ENCODE assay signal across 11 cellular contexts in genomic region chr13:50071399-50071798, GRCh38. TPM values are rescaled to one million over a fixed set of nuclear protein-coding genes. Genes with fewer than 3 reads are reported as not detected.
A peak's percentile ranks its signal among the peaks of the same experiment; 100 is the strongest.
DNase-seq lines count a peak whose midpoint lies in the region; TF ChIP-seq lines count a peak whose summit lies in the region.
"Had no signal": no experiment of that assay in that cellular context is flagged by ENCODE, and none has a peak within 500 bp of the region (broad histone marks: within the 10 kb centered on the region; RNA-seq: fewer than 3 reads in every experiment).

No MANE protein-coding gene starts in this region.

- TF ChIP-seq RAD21 in neural cell (conservative IDR thresholded peaks at IDR 0.05): no peak

- TF ChIP-seq EP300 in neural cell (conservative IDR thresholded peaks at IDR 0.05; ENCODE audit: poor library complexity, severe bottlenecking): no peak

- DNase-seq in LHCN-M2 (ENCODE audit: low read depth) (peak; percentile 50), midbrain (lab: John Stamatoyannopoulos, UW) (no peak), NCI-H510A treated with DMSO at 0.1 percent for 48 hours (lab: John Stamatoyannopoulos, UW) (no peak), iPS-NIHi7 (ENCODE audit: extremely low spot score) (no peak)
- DNase-seq in stimulated activated naive CD4-positive, alpha-beta T cell (lab: John Stamatoyannopoulos, UW): no peak
- DNase-seq: activated effector memory CD4-positive, alpha-beta T cell treated with Interleukin-2 at 50 U/mL for 16 hours; NCI-H446 treated with DMSO at 0.1 percent for 48 hours; SHP77 treated with DMSO at 0.1 percent for 48 hours had no signal

- H3K9ac ChIP-seq in BLaER1 treated with 17β-estradiol and CSF1 and Interleukin-3, amounts not matched to agents 10 nM and 100 nM: peak overlapping the region in 1 of 11 experiments; percentile 52; a peak in 1 of 22 replicates
- H3K9ac ChIP-seq in endocrine pancreas (ENCODE audit: control insufficient read depth, insufficient read depth, low read length) (no peak overlapping the region), neural cell (ENCODE audit: low read length) (no peak overlapping the region)

- H4K20me1 ChIP-seq in BLaER1 treated with 17β-estradiol and CSF1 and Interleukin-3, amounts not matched to agents 10 nM and 100 nM: peaks cover 10 to 91% (median 32%) of the 10 kb centered on the region in 11 experiments; a peak in 18 of 22 replicates
- H4K20me1 ChIP-seq in neural cell (ENCODE audit: insufficient read depth): no peaks in the 10 kb centered on the region

- H3K27ac ChIP-seq in BLaER1 treated with 17β-estradiol and CSF1 and Interleukin-3, amounts not matched to agents 10 nM and 100 nM: peak overlapping the region in 6 of 11 experiments; percentile 4 to 47 (median 20); a peak in 6 of 22 replicates
- H3K27ac ChIP-seq in neural cell (ENCODE audit: low read length): no peak overlapping the region

- H3K36me3 ChIP-seq in BLaER1 treated with 17β-estradiol and CSF1 and Interleukin-3, amounts not matched to agents 10 nM and 100 nM: peaks cover 25 to 78% (median 52%) of the 10 kb centered on the region in 11 experiments
- H3K36me3 ChIP-seq in endocrine pancreas (ENCODE audit: control insufficient read depth, insufficient read depth, low read length) (no peaks in the 10 kb centered on the region), neural cell (ENCODE audit: insufficient read depth, low read length) (no peaks in the 10 kb centered on the region)

- H2AFZ ChIP-seq in neural cell (ENCODE audit: low read depth, low read length): peak overlapping the region; percentile 16

- H3F3A ChIP-seq in neural cell (ENCODE audit: insufficient read depth, low read length, poor library complexity, severe bottlenecking): no peaks in the 10 kb centered on the region

- peaks cover 6 to 73% (median 47%) of the 10 kb centered on the region in 10 experiments for H3K4me1 ChIP-seq in BLaER1 treated with 17β-estradiol and CSF1 and Interleukin-3, amounts not matched to agents 10 nM and 100 nM
- H3K4me1 ChIP-seq in endocrine pancreas (ENCODE audit: control insufficient read depth, insufficient read depth, low read length): peaks cover 28% of the 10 kb centered on the region

- H3K27me3 ChIP-seq in BLaER1 treated with 17β-estradiol and CSF1 and Interleukin-3, amounts not matched to agents 10 nM and 100 nM: no peaks in the 10 kb centered on the region
- H3K27me3 ChIP-seq in endocrine pancreas (ENCODE audit: control insufficient read depth, insufficient read depth, low read length) (no peaks in the 10 kb centered on the region), neural cell (ENCODE audit: insufficient read depth, low read depth, low read length) (no peaks in the 10 kb centered on the region)

- H3K9me2 ChIP-seq in neural cell (ENCODE audit: insufficient read depth, low read length): no peaks in the 10 kb centered on the region

- TF ChIP-seq CTCF in neural cell (IDR thresholded peaks at IDR 0.05; ENCODE audit: poor library complexity, severe bottlenecking): no peak

- no peak overlapping the region for H3K4me3 ChIP-seq in BLaER1 treated with 17β-estradiol and CSF1 and Interleukin-3, amounts not matched to agents 10 nM and 100 nM
- H3K4me3 ChIP-seq in endocrine pancreas (ENCODE audit: control insufficient read depth, insufficient read depth, low read length) (peak overlapping the region; percentile 52), neural cell (ENCODE audit: low read length) (no peak overlapping the region)

- peaks cover 73% of the 10 kb centered on the region for H3K79me2 ChIP-seq in neural cell (replicated peaks; ENCODE audit: insufficient read depth, low read length)

- H3K9me3 ChIP-seq in BLaER1 treated with 17β-estradiol and CSF1 and Interleukin-3, amounts not matched to agents 10 nM and 100 nM (replicated peaks in 1 of 11): no peaks in the 10 kb centered on the region
- H3K9me3 ChIP-seq in endocrine pancreas (ENCODE audit: control insufficient read depth, low read length): no peaks in the 10 kb centered on the region
- no peaks in the 10 kb centered on the region for H3K9me3 ChIP-seq in neural cell (ENCODE audit: low read length)

- peak overlapping the region in 9 of 11 experiments; percentile 1 to 71 (median 30); a peak in 13 of 22 replicates for H3K4me2 ChIP-seq in BLaER1 treated with 17β-estradiol and CSF1 and Interleukin-3, amounts not matched to agents 10 nM and 100 nM
- no peak overlapping the region for H3K4me2 ChIP-seq in neural cell (ENCODE audit: low read length)

TF ChIP-seq in neural cell, 6 proteins besides CTCF, POLR2A, EP300 and RAD21:
- TF ChIP-seq MXI1 (conservative IDR thresholded peaks at IDR 0.05; ENCODE audit: poor library complexity, severe bottlenecking) (no peak), POLR2AphosphoS5 (IDR thresholded peaks at IDR 0.05) (no peak), REST (IDR thresholded peaks at IDR 0.05; ENCODE audit: borderline replicate concordance) (no peak), EZH2 (IDR thresholded peaks at IDR 0.05; ENCODE audit: borderline replicate concordance, insufficient read depth, low read length, poor library complexity, severe bottlenecking) (no peak), TAF1 (IDR thresholded peaks at IDR 0.05; ENCODE audit: low read depth) (no peak), SMC3 (conservative IDR thresholded peaks at IDR 0.05; ENCODE audit: poor library complexity) (no peak)

RNA-seq across cellular contexts. Expression of gene KCNRG, which starts 56.2 kb away (rescaled TPM):
- 1.2 and 2.6 TPM in 2 replicates for total RNA-seq in LHCN-M2 (2014; rRNA removed)
- 0.57 TPM for polyA plus RNA-seq in LHCN-M2 (2012)
- 3.3 and 6.7 TPM in 2 replicates for polyA plus RNA-seq in neural cell
- polyA minus RNA-seq in neural cell: 18.6 and 21.2 TPM in 2 replicates
